ENCODE assay signal across 8 cellular contexts in genomic region chr7:44638611-44639557, GRCh38. TPM values are rescaled to one million over a fixed set of nuclear protein-coding genes. Genes with fewer than 3 reads are reported as not detected.
DNase-seq lines count a peak whose midpoint lies in the region; ATAC-seq and TF ChIP-seq lines count a peak whose summit lies in the region.

No MANE protein-coding gene starts in this region.

- peak overlapping the region; percentile 36 for H3K4me3 Mint-ChIP-seq in osteocyte (ENCODE audit: unreplicated experiment)

- in situ Hi-C loops in transverse colon (cut with MboI; ENCODE audit: low pct_ligation_motif_present in 1 of 4, low pct_unique_long_range_greater_than_20kb in 1 of 4, low sequenced_read_pairs in 3 of 4), result no loop called here

- intact Hi-C loops in transverse colon (cut with DNase I; ENCODE audit: low total_unique reads), result no loop called here

- no peaks in the 10 kb centered on the region for H3K36me3 Mint-ChIP-seq in osteocyte (ENCODE audit: unreplicated experiment)

- H3K27ac Mint-ChIP-seq in osteocyte (ENCODE audit: unreplicated experiment), result peak overlapping the region; percentile 97

- peak overlapping the region; percentile 87 to 89 (median 88) for H3K27ac ChIP-seq in transverse colon

- DNase-seq in NCI-H510A (lab: John Stamatoyannopoulos, UW) (peak; percentile 36), NCI-H510A treated with DMSO at 0.1 percent for 48 hours (lab: John Stamatoyannopoulos, UW) (no peak), NOMO-1 treated with DMSO at 0.1 percent for 48 hours (lab: John Stamatoyannopoulos, UW; ENCODE audit: unreplicated experiment) (peak; percentile 87), fibroblast of mammary gland (ENCODE audit: low read depth) (peak; percentile 80), osteocyte (ENCODE audit: extremely low spot score, unreplicated experiment) (peak; percentile 81), transverse colon (peak; percentile 88)
- peak; percentile 75 for DNase-seq in activated CD8-positive, alpha-beta memory T cell treated with anti-CD3 and anti-CD28 coated beads, Interleukin-2, amount 50 U/mL, for 4 hours

- peaks cover 45% of the 10 kb centered on the region for H3K4me1 Mint-ChIP-seq in osteocyte (ENCODE audit: unreplicated experiment)

- TF ChIP-seq EP300 in transverse colon (IDR thresholded peaks at IDR 0.05; ENCODE audit: low read depth), result no peak

- H3K9me3 Mint-ChIP-seq in osteocyte (ENCODE audit: unreplicated experiment), result no peaks in the 10 kb centered on the region

- H3K4me3 ChIP-seq in fibroblast of mammary gland (ENCODE audit: control insufficient read depth, low read depth, low read length) (no peak overlapping the region), transverse colon (no peak overlapping the region)

- H3K4me1 ChIP-seq in transverse colon, result peaks cover 43 to 70% (median 61%) of the 10 kb centered on the region in 4 donors

- no peaks in the 10 kb centered on the region for H3K9me3 ChIP-seq in transverse colon

- no peak for TF ChIP-seq POLR2A in transverse colon (IDR thresholded peaks at IDR 0.05)

- ATAC-seq in HG02870 (IDR thresholded peaks at IDR 0.05; ENCODE audit: unreplicated experiment), result peak; percentile 48

- peaks cover 0 to 7% (median 0%) of the 10 kb centered on the region in 4 donors for H3K36me3 ChIP-seq in transverse colon

- TF ChIP-seq CTCF in fibroblast of mammary gland (conservative IDR thresholded peaks at IDR 0.05; ENCODE audit: control insufficient read depth, insufficient read depth, low read depth, low read length) (no peak), osteocyte (IDR thresholded peaks at IDR 0.05) (no peak), transverse colon (IDR thresholded peaks at IDR 0.05) (no peak)

- no peaks in the 10 kb centered on the region for H3K27me3 ChIP-seq in transverse colon

- 75 to 93% methylated on average over 2 to 5 of the region's 5 CpGs for WGBS in transverse colon (ENCODE audit: low coverage in 1 of 2), 2 donors

- H3K27me3 Mint-ChIP-seq in osteocyte (ENCODE audit: unreplicated experiment), result no peaks in the 10 kb centered on the region

RNA-seq across cellular contexts. Expression of gene OGDH, which starts 32.5 kb away (rescaled TPM):
- total RNA-seq in osteocyte, result 68.0 and 69.3 TPM in 2 replicates
- 100 to 1,000 TPM in 3 of 4 donors, 10 to 100 TPM in 1; 74.0 to 160 (median 143) TPM for total RNA-seq in transverse colon

RNA-seq across cellular contexts. Expression of gene TMED4, which starts 56.9 kb away (rescaled TPM):
- total RNA-seq in osteocyte (88.6 and 89.6 TPM in 2 replicates), transverse colon (100 to 1,000 TPM; 226 to 303 (median 254) TPM)
